ENCODE assay signal across 8 cellular contexts in the genomic region with DNA sequence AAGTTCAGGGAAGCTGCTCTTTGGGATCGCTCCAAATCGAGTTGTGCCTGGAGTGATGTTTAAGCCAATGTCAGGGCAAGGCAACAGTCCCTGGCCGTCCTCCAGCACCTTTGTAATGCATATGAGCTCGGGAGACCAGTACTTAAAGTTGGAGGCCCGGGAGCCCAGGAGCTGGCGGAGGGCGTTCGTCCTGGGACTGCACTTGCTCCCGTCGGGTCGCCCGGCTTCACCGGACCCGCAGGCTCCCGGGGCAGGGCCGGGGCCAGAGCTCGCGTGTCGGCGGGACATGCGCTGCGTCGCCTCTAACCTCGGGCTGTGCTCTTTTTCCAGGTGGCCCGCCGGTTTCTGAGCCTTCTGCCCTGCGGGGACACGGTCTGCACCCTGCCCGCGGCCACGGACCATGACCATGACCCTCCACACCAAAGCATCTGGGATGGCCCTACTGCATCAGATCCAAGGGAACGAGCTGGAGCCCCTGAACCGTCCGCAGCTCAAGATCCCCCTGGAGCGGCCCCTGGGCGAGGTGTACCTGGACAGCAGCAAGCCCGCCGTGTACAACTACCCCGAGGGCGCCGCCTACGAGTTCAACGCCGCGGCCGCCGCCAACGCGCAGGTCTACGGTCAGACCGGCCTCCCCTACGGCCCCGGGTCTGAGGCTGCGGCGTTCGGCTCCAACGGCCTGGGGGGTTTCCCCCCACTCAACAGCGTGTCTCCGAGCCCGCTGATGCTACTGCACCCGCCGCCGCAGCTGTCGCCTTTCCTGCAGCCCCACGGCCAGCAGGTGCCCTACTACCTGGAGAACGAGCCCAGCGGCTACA.
A peak's percentile ranks its signal among the peaks of the same experiment; 100 is the strongest.
DNase-seq lines count a peak whose midpoint lies in the region; ATAC-seq lines count a peak whose summit lies in the region.

A gene (plus strand): TSS at position 170 of the 818 bp plus-strand sequence. CDS start 231 bp downstream, at position 401.

- peak within 1 kb of the TSS; percentile 67 to 77 for H3K4me3 Mint-ChIP-seq in stimulated activated naive CD8-positive, alpha-beta T cell treated with anti-CD3 and anti-CD28 coated beads, Interleukin-15, amount 100 ng/mL, for 72 hours

- peaks cover 87% of the 10 kb centered on the region for H3K27me3 Mint-ChIP-seq in stimulated activated naive CD8-positive, alpha-beta T cell treated with anti-CD3 and anti-CD28 coated beads, Interleukin-15, amount 100 ng/mL, for 72 hours

- peak; percentile 70 for ATAC-seq in stimulated activated naive CD8-positive, alpha-beta T cell treated with anti-CD3 and anti-CD28 coated beads, Interleukin-15, amount 100 ng/mL, for 72 hours

- peaks cover 21% of the 10 kb centered on the region for H3K4me1 Mint-ChIP-seq in stimulated activated naive CD8-positive, alpha-beta T cell treated with anti-CD3 and anti-CD28 coated beads, Interleukin-15, amount 100 ng/mL, for 72 hours

- H3K27ac ChIP-seq in caudate nucleus (ENCODE audit: low read depth, low read length), result no peak within 1 kb of the TSS

- in situ Hi-C loops in ACHN (cut with HindIII; ENCODE audit: low pct_ligation_motif_present, low pct_unique_long_range_greater_than_20kb, low sequenced_read_pairs), result no loop called here

- DNase-seq in stimulated activated CD4-positive, alpha-beta T cell treated with anti-CD3 and anti-CD28 coated beads, Interleukin-4, amount 100 ng/mL, for 24 hours, result peak; percentile 3
- DNase-seq in stimulated activated CD4-positive, alpha-beta T cell treated with anti-CD3 and anti-CD28 coated beads, Interleukin-4, amount 100 ng/mL, for 1 hour, result no peak
- DNase-seq in astrocyte of the hippocampus (ENCODE audit: low read depth, low spot score), result peak; percentile 66
- peak; percentile 81 for DNase-seq in iPS-NIHi11 (ENCODE audit: low spot score)
- peak; percentile 12 to 14 for DNase-seq in stimulated activated naive CD8-positive, alpha-beta T cell treated with anti-CD3 and anti-CD28 coated beads, Interleukin-15, amount 100 ng/mL, for 72 hours
- no peak for DNase-seq in caudate nucleus (lab: John Stamatoyannopoulos, UW)
- DNase-seq in ACHN, result no peak
- no peak for DNase-seq in stimulated activated CD4-positive, alpha-beta T cell treated with anti-CD3 and anti-CD28 coated beads, Interleukin-2, amount 100 ng/mL, for 48 hours

- peaks cover 0 to 7% of the 10 kb centered on the region in 2 donors for H3K9me3 Mint-ChIP-seq in stimulated activated naive CD8-positive, alpha-beta T cell treated with anti-CD3 and anti-CD28 coated beads, Interleukin-15, amount 100 ng/mL, for 72 hours

- no peak within 1 kb of the TSS for H3K27ac Mint-ChIP-seq in stimulated activated naive CD8-positive, alpha-beta T cell treated with anti-CD3 and anti-CD28 coated beads, Interleukin-15, amount 100 ng/mL, for 72 hours

Comparison
In these comparisons a context has a peak if more than half of its experiments do, and no peak if none do; other contexts are left out.
1. DNase-seq: peak in stimulated activated CD4-positive, alpha-beta T cell treated with anti-CD3 and anti-CD28 coated beads, Interleukin-4, amount 100 ng/mL, for 24 hours (single experiment), astrocyte of the hippocampus (single experiment), iPS-NIHi11 (single experiment) and stimulated activated naive CD8-positive, alpha-beta T cell treated with anti-CD3 and anti-CD28 coated beads, Interleukin-15, amount 100 ng/mL, for 72 hours (2 of 2); none in stimulated activated CD4-positive, alpha-beta T cell treated with anti-CD3 and anti-CD28 coated beads, Interleukin-4, amount 100 ng/mL, for 1 hour (single experiment), caudate nucleus (0 of 61), ACHN (single experiment) and stimulated activated CD4-positive, alpha-beta T cell treated with anti-CD3 and anti-CD28 coated beads, Interleukin-2, amount 100 ng/mL, for 48 hours (0 of 2).